9 cellular contexts compared by ENCODE assay signal in genomic region chr12:795305-795704, GRCh38. TPM values are rescaled to one million over a fixed set of nuclear protein-coding genes. Genes with fewer than 3 reads are reported as not detected.
DNase-seq lines count a peak whose midpoint lies in the region; ATAC-seq and TF ChIP-seq lines count a peak whose summit lies in the region.
"Had no signal": no experiment of that assay in that cellular context is flagged by ENCODE, and none has a peak within 500 bp of the region (broad histone marks: within the 10 kb centered on the region; RNA-seq: fewer than 3 reads in every experiment).

No MANE protein-coding gene starts in this region.

- no peak overlapping the region for H2AFZ ChIP-seq in OCI-LY3 (ENCODE audit: low read depth, low read length)

- H3K27ac ChIP-seq in OCI-LY3 (ENCODE audit: low read length), result no peak overlapping the region

- peaks cover 28 to 77% (median 69%) of the 10 kb centered on the region in 4 donors for H3K4me1 Mint-ChIP-seq in naive thymus-derived CD8-positive, alpha-beta T cell

- H3K36me3 Mint-ChIP-seq in naive thymus-derived CD8-positive, alpha-beta T cell, result peaks cover 0 to 14% (median 5%) of the 10 kb centered on the region in 3 donors

- H3K9ac ChIP-seq in OCI-LY3 (ENCODE audit: low read length), result no peak overlapping the region

- TF ChIP-seq CTCF in BE2C (IDR thresholded peaks at IDR 0.05; ENCODE audit: low read depth, low read length) (no peak), OCI-LY3 (IDR thresholded peaks at IDR 0.05; ENCODE audit: low read depth, low read length) (no peak), GM10266 (IDR thresholded peaks at IDR 0.05; ENCODE audit: control insufficient read depth, insufficient read depth, low read depth, missing control alignments) (no peak)

- POLR2A ChIA-PET in naive thymus-derived CD8-positive, alpha-beta T cell (lab: Charles Lee), result no interaction called here

- peak; percentile 48 for DNase-seq in BE2C
- DNase-seq in activated T-cell treated with anti-CD3 and anti-CD28 coated beads for 4 hours, result peak; percentile 53
- no peak for DNase-seq in naive thymus-derived CD8-positive, alpha-beta T cell
- no peak for DNase-seq in NCI-H446 treated with DMSO at 0.1 percent for 48 hours (lab: John Stamatoyannopoulos, UW)
- no peak for DNase-seq in amygdala (lab: John Stamatoyannopoulos, UW)
- no peak for DNase-seq in GM10266 (ENCODE audit: extremely low spot score)
- DNase-seq in NCI-H1694 (lab: John Stamatoyannopoulos, UW), result no peak

- H3K36me3 ChIP-seq in BE2C (no peaks in the 10 kb centered on the region), OCI-LY3 (replicated peaks; ENCODE audit: low read depth, low read length) (no peaks in the 10 kb centered on the region)

- peak overlapping the region in 9 of 10 donors; percentile 17 to 85 (median 68) for H3K27ac Mint-ChIP-seq in naive thymus-derived CD8-positive, alpha-beta T cell

- H3K27me3 Mint-ChIP-seq in naive thymus-derived CD8-positive, alpha-beta T cell, result no peaks in the 10 kb centered on the region

- H3K27me3 ChIP-seq in BE2C, result no peaks in the 10 kb centered on the region
- H3K27me3 ChIP-seq in OCI-LY3 (ENCODE audit: low read depth, low read length), result no peaks in the 10 kb centered on the region

- H3K4me1 ChIP-seq in BE2C, result peaks cover 11% of the 10 kb centered on the region; the same call in 1 of the 2 replicates
- H3K4me1 ChIP-seq in OCI-LY3 (ENCODE audit: low read length), result peaks cover 15% of the 10 kb centered on the region

- H3K9me3 ChIP-seq in BE2C (no peaks in the 10 kb centered on the region), OCI-LY3 (ENCODE audit: insufficient read depth, low read length) (no peaks in the 10 kb centered on the region)

- peak overlapping the region; percentile 30 for H3K4me2 ChIP-seq in OCI-LY3 (ENCODE audit: low read length)

- no peaks in the 10 kb centered on the region for H3K9me3 Mint-ChIP-seq in naive thymus-derived CD8-positive, alpha-beta T cell

- H3K4me3 Mint-ChIP-seq in naive thymus-derived CD8-positive, alpha-beta T cell, result peak overlapping the region in 9 of 10 donors; percentile 3 to 58 (median 38)

- peak; percentile 55 to 65 for ATAC-seq in naive thymus-derived CD8-positive, alpha-beta T cell

- peak overlapping the region; percentile 6; the same call in 1 of the 2 replicates for H3K4me3 ChIP-seq in BE2C (ENCODE audit: low read depth, low read length)
- H3K4me3 ChIP-seq in OCI-LY3 (ENCODE audit: low read length), result no peak overlapping the region
- H3K4me3 ChIP-seq: skin epidermis had no signal

- H3K79me2 ChIP-seq in OCI-LY3 (ENCODE audit: low read length), result peaks cover 98% of the 10 kb centered on the region

- peaks cover 87% of the 10 kb centered on the region for H4K20me1 ChIP-seq in OCI-LY3 (ENCODE audit: insufficient read depth, low read length)

RNA-seq across cellular contexts. Expression of gene WNK1, which starts 42.9 kb away (rescaled TPM):
- polyA plus RNA-seq in BE2C (2012; ENCODE audit: insufficient read depth, insufficient read length, low read depth), result 66.7 TPM
- 100 to 1,000 TPM; 142 to 158 TPM for total RNA-seq in naive thymus-derived CD8-positive, alpha-beta T cell
- polyA plus RNA-seq in naive thymus-derived CD8-positive, alpha-beta T cell, result 10 to 100 TPM; 19.5 to 31.0 (median 26.7) TPM

Comparison
In these comparisons a context has a peak if more than half of its experiments do, and no peak if none do; other contexts are left out.
1. DNase-seq: peak in BE2C (single experiment) and activated T-cell treated with anti-CD3 and anti-CD28 coated beads for 4 hours (single experiment); none in naive thymus-derived CD8-positive, alpha-beta T cell (0 of 10), NCI-H446 treated with DMSO at 0.1 percent for 48 hours (single experiment), amygdala (0 of 56), GM10266 (single experiment) and NCI-H1694 (single experiment).